ENCODE assay signal across 8 cellular contexts in the genomic region with DNA sequence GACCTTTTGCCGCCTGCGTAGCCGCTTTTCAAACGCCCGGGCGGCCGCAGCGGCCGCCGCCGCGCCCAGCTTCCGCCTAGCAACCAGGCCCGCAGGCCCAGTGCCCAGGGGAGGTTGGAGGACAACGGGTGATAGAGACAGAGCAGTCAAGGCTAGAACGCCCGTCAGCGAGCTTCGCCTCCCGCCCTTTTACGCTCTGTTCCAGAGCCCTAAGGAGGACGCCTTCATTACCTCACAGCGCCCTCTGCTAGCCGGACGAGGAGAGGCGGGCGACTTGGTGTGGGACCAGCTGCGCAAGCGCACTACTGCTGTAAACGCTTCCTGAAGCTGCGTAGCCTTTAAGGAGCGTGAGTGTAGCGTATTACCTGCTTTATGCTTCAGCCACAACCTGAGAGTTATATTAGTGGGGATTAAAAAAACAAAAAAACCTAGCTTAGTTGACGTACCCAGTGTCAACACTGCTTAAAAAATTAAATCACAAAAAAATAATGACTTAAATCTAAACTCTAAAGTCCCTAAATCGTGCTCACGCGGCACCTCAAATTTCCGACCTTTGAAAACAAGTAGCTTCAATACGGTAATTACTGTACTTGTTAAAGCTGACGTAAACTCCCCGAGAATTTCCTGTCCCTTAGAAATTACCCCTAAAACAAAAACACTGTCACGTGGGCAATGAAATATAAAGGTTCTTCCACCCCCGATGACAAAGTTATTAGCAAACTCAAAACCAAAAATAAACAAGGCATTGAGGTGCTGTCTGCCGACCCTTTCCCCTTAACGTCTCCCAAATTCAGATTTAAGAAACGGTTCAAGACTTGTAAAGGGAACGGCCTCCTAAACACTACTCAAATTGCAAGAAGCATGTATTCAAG. TPM values are rescaled to one million over a fixed set of nuclear protein-coding genes. Genes with fewer than 3 reads are reported as not detected.
A peak's percentile ranks its signal among the peaks of the same experiment; 100 is the strongest.
DNase-seq lines count a peak whose midpoint lies in the region; ATAC-seq and TF ChIP-seq lines count a peak whose summit lies in the region.

A gene (minus strand): TSS at position 126 of the 872 bp plus-strand sequence. CDS start 405 bp downstream, outside the sequence.

- H2AK5ac ChIP-seq in trophoblast cell (ENCODE audit: low read length) = no peak within 1 kb of the TSS

- ATAC-seq in HG02763 (IDR thresholded peaks at IDR 0.05; ENCODE audit: unreplicated experiment) = peak; percentile 98

- TF ChIP-seq CTCF in GM12875 (IDR thresholded peaks at IDR 0.05; ENCODE audit: borderline replicate concordance, insufficient read depth, low read depth, low read length) = peak; percentile 83
- TF ChIP-seq CTCF in type B pancreatic cell (conservative IDR thresholded peaks at IDR 0.05) = peak; percentile 83

- H3K4me2 ChIP-seq in trophoblast cell (ENCODE audit: low read length) = peak within 1 kb of the TSS; percentile 92

- no peaks in the 10 kb centered on the region for H3K9me3 Mint-ChIP-seq in type B pancreatic cell

- peak within 1 kb of the TSS; percentile 74 for H2BK5ac ChIP-seq in trophoblast cell (ENCODE audit: low read depth, low read length, poor library complexity)

- H3K9me3 ChIP-seq in trophoblast cell (ENCODE audit: insufficient read depth, low read depth, low read length) = no peaks in the 10 kb centered on the region

- no peaks in the 10 kb centered on the region for H3K36me3 ChIP-seq in trophoblast cell (ENCODE audit: control insufficient read depth in 1 of 2, insufficient read depth in 2 of 2, low read length in 2 of 2)

- no peak within 1 kb of the TSS for H3K4me3 Mint-ChIP-seq in type B pancreatic cell

- peak within 1 kb of the TSS; percentile 92 for H3K9ac ChIP-seq in trophoblast cell (ENCODE audit: low read length)

- H2BK12ac ChIP-seq in trophoblast cell (ENCODE audit: low read length) = no peak within 1 kb of the TSS

- H3K18ac ChIP-seq in trophoblast cell (ENCODE audit: low read length) = peak within 1 kb of the TSS; percentile 71

- peaks cover 8% of the 10 kb centered on the region for H3K36me3 Mint-ChIP-seq in type B pancreatic cell

- H2AFZ ChIP-seq in trophoblast cell (ENCODE audit: insufficient read depth, low read length, poor library complexity) = peak within 1 kb of the TSS; percentile 73

- peak within 1 kb of the TSS; percentile 95 for H3K14ac ChIP-seq in trophoblast cell (ENCODE audit: low read length)

- H3K79me1 ChIP-seq in trophoblast cell (ENCODE audit: low read length) = peaks cover 7% of the 10 kb centered on the region

- peak within 1 kb of the TSS; percentile 77 for H3K4ac ChIP-seq in trophoblast cell (ENCODE audit: low read depth, low read length)

- H3K23ac ChIP-seq in trophoblast cell (ENCODE audit: low read length) = no peak within 1 kb of the TSS

- H3K27ac ChIP-seq in adipose tissue (ENCODE audit: low read depth, low read length) (peak within 1 kb of the TSS; percentile 26), trophoblast cell (ENCODE audit: low read depth, low read length) (peak within 1 kb of the TSS; percentile 74)

- peaks cover 0 to 4% of the 10 kb centered on the region in 2 experiments for H3K4me1 ChIP-seq in trophoblast cell (ENCODE audit: control insufficient read depth in 1 of 2, insufficient read depth in 2 of 2, low read length in 2 of 2)

- peak within 1 kb of the TSS; percentile 92 for H4K8ac ChIP-seq in trophoblast cell (ENCODE audit: low read depth, low read length)

- H4K12ac ChIP-seq in trophoblast cell (ENCODE audit: low read depth, low read length) = peak within 1 kb of the TSS; percentile 75

- peaks cover 11% of the 10 kb centered on the region for H3K4me1 Mint-ChIP-seq in type B pancreatic cell (ENCODE audit: unreplicated experiment)

- H3K4me3 ChIP-seq in GM12875 (ENCODE audit: low read depth, low read length) = peak within 1 kb of the TSS; percentile 95
- H3K4me3 ChIP-seq in trophoblast cell (ENCODE audit: low read depth, low read length) = peak within 1 kb of the TSS; percentile 90

- H3K27me3 Mint-ChIP-seq in type B pancreatic cell = no peaks in the 10 kb centered on the region

- DNase-seq in NCI-H1417 (lab: John Stamatoyannopoulos, UW) = peak; percentile 94 to 98 (median 98)
- DNase-seq in T follicular helper cell (ENCODE audit: low read depth) = peak; percentile 95
- DNase-seq in cardiac septum (ENCODE audit: low spot score) = peak; percentile 99
- peak; percentile 99 to 100 for DNase-seq in trophoblast cell
- DNase-seq in type B pancreatic cell (ENCODE audit: extremely low spot score, unreplicated experiment) = peak; percentile 98

- H3K27ac Mint-ChIP-seq in type B pancreatic cell = peak within 1 kb of the TSS; percentile 90

- peak within 1 kb of the TSS; percentile 84 for H4K91ac ChIP-seq in trophoblast cell (ENCODE audit: low read depth, low read length)

- H3K27me3 ChIP-seq in trophoblast cell (ENCODE audit: insufficient read depth, low read length) = no peaks in the 10 kb centered on the region

- intact Hi-C loops in cardiac septum (cut with DNase I) = loop anchor here (2.0 kb wide), 2 partner anchors 89 to 187 kb away; a partner anchor contains a TSS

- H2BK120ac ChIP-seq in trophoblast cell (ENCODE audit: insufficient read depth, low read length, poor library complexity) = peak within 1 kb of the TSS; percentile 75

- H3K79me2 ChIP-seq in trophoblast cell (ENCODE audit: control insufficient read depth, insufficient read depth, low read length, poor library complexity) = peaks cover 5% of the 10 kb centered on the region

- WGBS in adipose tissue, 3 donors = 0 to 1% (median 1%) methylated on average over 47 of the region's 47 CpGs
- WGBS in trophoblast cell (ENCODE audit: extremely low coverage, insufficient coverage, insufficient read length) = no CpG with 5 or more reads among the region's 47 CpGs

RNA-seq across cellular contexts. Expression of the gene that starts here (rescaled TPM):
- polyA plus RNA-seq in adipose tissue = 10 to 100 TPM in 1 of 3 donors, 1 to 10 TPM in 2; 3.9 to 10.0 (median 4.5) TPM
- total RNA-seq in cardiac septum (10.2 TPM), type B pancreatic cell (ENCODE audit: low replicate concordance) (16.4 and 26.9 TPM in 2 replicates)
- 8.2 and 8.3 TPM in 2 replicates for polyA plus RNA-seq in trophoblast cell (2013)

Comparison
In these comparisons a context has a peak if more than half of its experiments do, and no peak if none do; other contexts are left out.
1. Peak in every context shown above with its lines: DNase-seq, ATAC-seq, H3K4me3 ChIP-seq and H3K27ac ChIP-seq.